ENCODE assay signal across 16 cellular contexts in genomic region chr14:68513137-68513536, GRCh38.
DNase-seq lines count a peak whose midpoint lies in the region; ATAC-seq, FAIRE-seq and TF ChIP-seq lines count a peak whose summit lies in the region.
"Had no signal": no experiment of that assay in that cellular context is flagged by ENCODE, and none has a peak within 500 bp of the region (broad histone marks: within the 10 kb centered on the region; RNA-seq: fewer than 3 reads in every experiment).

No MANE protein-coding gene starts in this region.

- H3K9me2 ChIP-seq in SK-N-SH (no peaks in the 10 kb centered on the region), PC-3 (replicated peaks; ENCODE audit: low read length) (no peaks in the 10 kb centered on the region)

- no peaks in the 10 kb centered on the region for H3K27me3 Mint-ChIP-seq in activated CD4-positive, alpha-beta T cell treated with anti-CD3 and anti-CD28 coated beads for 36 hours

- no peaks in the 10 kb centered on the region for H3K9me3 Mint-ChIP-seq in activated CD4-positive, alpha-beta T cell treated with anti-CD3 and anti-CD28 coated beads for 36 hours (ENCODE audit: low read depth)
- H3K9me3 Mint-ChIP-seq: HFFc6, immature natural killer cell, neural crest cell had no signal

- H3K79me2 ChIP-seq in SK-N-SH (ENCODE audit: insufficient read depth), result no peaks in the 10 kb centered on the region
- no peaks in the 10 kb centered on the region for H3K79me2 ChIP-seq in PC-3 (ENCODE audit: low read length)

- H4K20me1 ChIP-seq in SK-N-SH (ENCODE audit: insufficient read depth) (no peaks in the 10 kb centered on the region), PC-3 (ENCODE audit: low read length) (no peaks in the 10 kb centered on the region)

- H3K36me3 ChIP-seq in SK-N-SH (replicated peaks in 1 of 2; ENCODE audit: control insufficient read depth in 1 of 2, insufficient read depth in 2 of 2, low read length in 1 of 2) (no peaks in the 10 kb centered on the region), PC-3 (ENCODE audit: low read depth, low read length) (no peaks in the 10 kb centered on the region), left lung (no peaks in the 10 kb centered on the region), upper lobe of right lung (no peaks in the 10 kb centered on the region), small intestine (ENCODE audit: control insufficient read depth in 2 of 2, insufficient read depth in 2 of 2, low read length in 2 of 2) (no peaks in the 10 kb centered on the region)

- CTCF ChIA-PET in SK-N-SH (lab: Yijun Ruan, JAX), result no interaction called here
- CTCF ChIA-PET in PC-3 (lab: Charles Lee), result no interaction called here
- CTCF ChIA-PET in activated CD4-positive, alpha-beta T cell treated with anti-CD3 and anti-CD28 coated beads for 36 hours (lab: Charles Lee), result interaction anchor here (0.7 kb wide), 1 partner anchor 331 kb away, joined by 4 read pairs; no protein-coding TSS in a partner anchor

- WGBS in SK-N-SH (ENCODE audit: low lambda C conversion rate), result 100% methylated on average over 1 of the region's 2 CpGs
- WGBS in small intestine, 3 donors, result 83 to 97% (median 87%) methylated on average over 2 of the region's 2 CpGs

- no peak overlapping the region for H3K9ac ChIP-seq in SK-N-SH
- no peak overlapping the region for H3K9ac ChIP-seq in PC-3 (ENCODE audit: low read length)

- H3K36me3 Mint-ChIP-seq in activated CD4-positive, alpha-beta T cell treated with anti-CD3 and anti-CD28 coated beads for 36 hours (ENCODE audit: low read depth), result no peaks in the 10 kb centered on the region

- H3K9me3 ChIP-seq in SK-N-SH (no peaks in the 10 kb centered on the region), PC-3 (ENCODE audit: low read length) (no peaks in the 10 kb centered on the region), left lung (no peaks in the 10 kb centered on the region), upper lobe of right lung (no peaks in the 10 kb centered on the region), small intestine (ENCODE audit: control insufficient read depth, low read depth) (no peaks in the 10 kb centered on the region)

- peaks cover 38 to 46% of the 10 kb centered on the region in 2 experiments for H3K4me1 ChIP-seq in SK-N-SH (ENCODE audit: control insufficient read depth in 1 of 2, insufficient read depth in 2 of 2, low read depth in 1 of 2, low read length in 1 of 2)
- peaks cover 19% of the 10 kb centered on the region for H3K4me1 ChIP-seq in PC-3 (ENCODE audit: insufficient read depth, low read length)
- H3K4me1 ChIP-seq in left lung, result peaks cover 6 to 40% of the 10 kb centered on the region in 2 donors
- peaks cover 39% of the 10 kb centered on the region for H3K4me1 ChIP-seq in upper lobe of right lung
- peaks cover 0 to 10% of the 10 kb centered on the region in 2 donors for H3K4me1 ChIP-seq in small intestine (ENCODE audit: control insufficient read depth in 2 of 2, insufficient read depth in 1 of 2, low read depth in 1 of 2, low read length in 1 of 2)

- H3K27ac ChIP-seq in SK-N-SH (ENCODE audit: low read depth in 2 of 2, low read length in 1 of 2), result peak overlapping the region; percentile 91 to 93; a peak in 3 of 4 replicates
- no peak overlapping the region for H3K27ac ChIP-seq in PC-3 (ENCODE audit: low read length)
- H3K27ac ChIP-seq in left lung, result peak overlapping the region in 1 of 2 donors; percentile 64
- H3K27ac ChIP-seq in upper lobe of right lung, result peak overlapping the region; percentile 24
- H3K27ac ChIP-seq in small intestine (ENCODE audit: low read depth in 1 of 2, low read length in 1 of 2), result peak overlapping the region in 1 of 2 donors; percentile 59
- H3K27ac ChIP-seq: HL-60 had no signal

- TF ChIP-seq EP300 in SK-N-SH (IDR thresholded peaks at IDR 0.05; ENCODE audit: borderline replicate concordance in 1 of 2, low read depth in 1 of 2, low read length in 1 of 2), result no peak

- no peak for TF ChIP-seq CTCF in SK-N-SH (IDR thresholded peaks at IDR 0.05)
- no peak for TF ChIP-seq CTCF in PC-3 (conservative IDR thresholded peaks at IDR 0.05; ENCODE audit: low read depth, low read length)
- no peak for TF ChIP-seq CTCF in left lung (IDR thresholded peaks at IDR 0.05)
- no peak for TF ChIP-seq CTCF in upper lobe of right lung (IDR thresholded peaks at IDR 0.05)

- DNase-seq in SK-N-SH (no peak), PC-3 (no peak), left lung (no peak), upper lobe of right lung (no peak), middle frontal gyrus (ENCODE audit: extremely low spot score, low spot score) (no peak), small intestine (no peak)
- no peak for DNase-seq in activated CD4-positive, alpha-beta T cell treated with anti-CD3 and anti-CD28 coated beads for 36 hours
- DNase-seq: 8988T; activated T-cell treated with anti-CD3 and anti-CD28 coated beads, Interleukin-2, amount 50 U/mL, for 1 hour; HFFc6; immature natural killer cell; NCI-H1694 had no signal

- H3K4me3 ChIP-seq in SK-N-SH (ENCODE audit: low read depth in 2 of 2, low read length in 1 of 2) (no peak overlapping the region), PC-3 (ENCODE audit: low read length) (no peak overlapping the region), left lung (no peak overlapping the region), upper lobe of right lung (no peak overlapping the region), small intestine (ENCODE audit: low read depth in 1 of 2, low read length in 2 of 2) (no peak overlapping the region)

- ATAC-seq in SK-N-SH treated with all-trans-retinoic acid at 6 μM for 48 hours (no peak), PC-3 (peak; percentile 17; the same call in 1 of the 2 replicates), left lung (peak; percentile 17), upper lobe of right lung (no peak)
- no peak for ATAC-seq in activated CD4-positive, alpha-beta T cell treated with anti-CD3 and anti-CD28 coated beads for 36 hours

- H3K27me3 ChIP-seq in SK-N-SH (ENCODE audit: insufficient read depth) (no peaks in the 10 kb centered on the region), PC-3 (ENCODE audit: low read length) (no peaks in the 10 kb centered on the region), left lung (no peaks in the 10 kb centered on the region), upper lobe of right lung (no peaks in the 10 kb centered on the region), small intestine (ENCODE audit: control insufficient read depth in 2 of 2, insufficient read depth in 2 of 2, low read length in 2 of 2) (no peaks in the 10 kb centered on the region)

- intact Hi-C loops in PC-3 (cut with micrococcal nuclease), result no loop called here
- intact Hi-C loops in left lung (cut with DNase I), result no loop called here
- intact Hi-C loops in upper lobe of right lung (cut with DNase I), result no loop called here
- intact Hi-C loops in activated CD4-positive, alpha-beta T cell treated with anti-CD3 and anti-CD28 coated beads for 36 hours (cut with DNase I, micrococcal nuclease), result no loop called here

- no peak overlapping the region for H3K4me3 Mint-ChIP-seq in activated CD4-positive, alpha-beta T cell treated with anti-CD3 and anti-CD28 coated beads for 36 hours
- H3K4me3 Mint-ChIP-seq: HFFc6, immature natural killer cell, neural crest cell had no signal

- no peak overlapping the region for H3K27ac Mint-ChIP-seq in activated CD4-positive, alpha-beta T cell treated with anti-CD3 and anti-CD28 coated beads for 36 hours

- no peak for TF ChIP-seq RAD21 in SK-N-SH (IDR thresholded peaks at IDR 0.05; ENCODE audit: low read length)

- BruUV-seq in PC-3 (replicated peaks; lab: Mats Ljungman, UMichigan), result no TSS peak

- POLR2A ChIA-PET in SK-N-SH (lab: Yijun Ruan, JAX), result no interaction called here
- POLR2A ChIA-PET in PC-3 (lab: Charles Lee; ENCODE audit: unreplicated experiment), result no interaction called here
- POLR2A ChIA-PET in activated CD4-positive, alpha-beta T cell treated with anti-CD3 and anti-CD28 coated beads for 36 hours (lab: Charles Lee), result no interaction called here

- no peak for FAIRE-seq in small intestine (lab: Jason Lieb, UNC)
- FAIRE-seq: TTC549 had no signal

- H2AFZ ChIP-seq in SK-N-SH (ENCODE audit: low read depth) (no peak overlapping the region), PC-3 (ENCODE audit: low read length) (no peak overlapping the region)

- H3F3A ChIP-seq in SK-N-SH (replicated peaks; ENCODE audit: insufficient read depth) (peaks cover 12% of the 10 kb centered on the region), PC-3 (ENCODE audit: low read length, unreplicated experiment) (no peaks in the 10 kb centered on the region)

- H3K4me1 Mint-ChIP-seq in activated CD4-positive, alpha-beta T cell treated with anti-CD3 and anti-CD28 coated beads for 36 hours, result peaks cover 22% of the 10 kb centered on the region

- H3K4me2 ChIP-seq in SK-N-SH (no peak overlapping the region), PC-3 (ENCODE audit: low read length) (no peak overlapping the region)

TF ChIP-seq in SK-N-SH treated with all-trans-retinoic acid at 6 μM for 48 hours, 23 proteins besides CTCF, POLR2A, EP300 and RAD21:
- TF ChIP-seq ZFP30 (CRISPR knock-in tag; IDR thresholded peaks at IDR 0.05) (no peak), ZC3H10 (CRISPR knock-in tag; IDR thresholded peaks at IDR 0.05) (no peak), PATZ1 (CRISPR knock-in tag; IDR thresholded peaks at IDR 0.05; ENCODE audit: borderline replicate concordance) (no peak), RARB (CRISPR knock-in tag; IDR thresholded peaks at IDR 0.05) (no peak), ZNF70 (CRISPR knock-in tag; IDR thresholded peaks at IDR 0.05) (no peak), TOX (CRISPR knock-in tag; IDR thresholded peaks at IDR 0.05; ENCODE audit: borderline replicate concordance) (no peak)

Comparison
In these comparisons a context has a peak if more than half of its experiments do, and no peak if none do; other contexts are left out.
1. ATAC-seq: peak in PC-3 (single experiment) and left lung (single experiment); none in SK-N-SH treated with all-trans-retinoic acid at 6 μM for 48 hours (single experiment), upper lobe of right lung (single experiment) and activated CD4-positive, alpha-beta T cell treated with anti-CD3 and anti-CD28 coated beads for 36 hours (single experiment).